1 cellular context compared by ENCODE assay signal in the genomic region with DNA sequence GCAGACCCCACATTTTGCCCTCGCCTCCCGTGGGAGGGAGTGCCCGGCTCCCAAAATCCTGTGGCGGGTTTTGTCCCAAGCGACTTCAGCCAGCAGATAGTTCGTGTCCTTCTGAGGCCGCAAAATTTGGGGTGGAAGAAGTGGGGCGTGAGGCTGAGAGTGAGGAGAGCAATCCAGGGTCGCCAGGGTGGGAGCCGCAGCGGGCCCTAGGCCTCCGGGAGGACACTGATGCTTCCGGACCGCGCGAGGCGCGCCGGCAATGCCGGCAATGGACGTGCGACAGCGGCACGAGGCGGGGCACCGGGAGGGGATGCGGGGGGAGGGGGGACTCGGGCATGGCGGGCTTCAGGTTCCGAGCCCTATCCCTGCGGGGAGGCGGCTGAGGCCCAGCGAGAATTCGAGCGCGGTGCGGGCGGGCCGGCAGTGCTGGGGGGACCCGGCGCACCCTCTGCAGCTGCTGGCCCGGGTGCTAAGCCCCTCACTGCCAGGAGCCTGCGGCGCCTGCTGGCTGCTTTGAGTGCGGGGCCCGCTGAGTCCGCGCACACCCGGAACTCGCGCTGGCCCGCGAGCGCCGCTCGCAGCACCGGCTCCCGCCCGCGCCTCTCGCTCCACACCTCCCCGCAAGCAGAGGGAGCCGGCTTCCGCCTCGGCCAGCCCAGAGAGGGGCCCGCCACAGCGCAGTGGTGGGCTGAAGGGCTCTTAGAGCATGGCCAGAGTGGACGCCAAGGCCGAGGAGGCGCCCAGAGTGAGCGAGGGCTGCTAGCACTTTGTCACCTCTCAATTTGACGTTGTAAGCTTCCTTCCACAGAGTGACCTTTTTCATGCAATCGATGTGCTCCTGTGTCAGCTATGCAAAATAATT.
TF ChIP-seq lines count a peak whose summit lies in the region.

No MANE protein-coding gene starts in this region.

TF ChIP-seq in K562, 482 proteins besides CTCF, POLR2A, EP300 and RAD21 (continued from another document and continues in another):
- TF ChIP-seq, protein P1, sequence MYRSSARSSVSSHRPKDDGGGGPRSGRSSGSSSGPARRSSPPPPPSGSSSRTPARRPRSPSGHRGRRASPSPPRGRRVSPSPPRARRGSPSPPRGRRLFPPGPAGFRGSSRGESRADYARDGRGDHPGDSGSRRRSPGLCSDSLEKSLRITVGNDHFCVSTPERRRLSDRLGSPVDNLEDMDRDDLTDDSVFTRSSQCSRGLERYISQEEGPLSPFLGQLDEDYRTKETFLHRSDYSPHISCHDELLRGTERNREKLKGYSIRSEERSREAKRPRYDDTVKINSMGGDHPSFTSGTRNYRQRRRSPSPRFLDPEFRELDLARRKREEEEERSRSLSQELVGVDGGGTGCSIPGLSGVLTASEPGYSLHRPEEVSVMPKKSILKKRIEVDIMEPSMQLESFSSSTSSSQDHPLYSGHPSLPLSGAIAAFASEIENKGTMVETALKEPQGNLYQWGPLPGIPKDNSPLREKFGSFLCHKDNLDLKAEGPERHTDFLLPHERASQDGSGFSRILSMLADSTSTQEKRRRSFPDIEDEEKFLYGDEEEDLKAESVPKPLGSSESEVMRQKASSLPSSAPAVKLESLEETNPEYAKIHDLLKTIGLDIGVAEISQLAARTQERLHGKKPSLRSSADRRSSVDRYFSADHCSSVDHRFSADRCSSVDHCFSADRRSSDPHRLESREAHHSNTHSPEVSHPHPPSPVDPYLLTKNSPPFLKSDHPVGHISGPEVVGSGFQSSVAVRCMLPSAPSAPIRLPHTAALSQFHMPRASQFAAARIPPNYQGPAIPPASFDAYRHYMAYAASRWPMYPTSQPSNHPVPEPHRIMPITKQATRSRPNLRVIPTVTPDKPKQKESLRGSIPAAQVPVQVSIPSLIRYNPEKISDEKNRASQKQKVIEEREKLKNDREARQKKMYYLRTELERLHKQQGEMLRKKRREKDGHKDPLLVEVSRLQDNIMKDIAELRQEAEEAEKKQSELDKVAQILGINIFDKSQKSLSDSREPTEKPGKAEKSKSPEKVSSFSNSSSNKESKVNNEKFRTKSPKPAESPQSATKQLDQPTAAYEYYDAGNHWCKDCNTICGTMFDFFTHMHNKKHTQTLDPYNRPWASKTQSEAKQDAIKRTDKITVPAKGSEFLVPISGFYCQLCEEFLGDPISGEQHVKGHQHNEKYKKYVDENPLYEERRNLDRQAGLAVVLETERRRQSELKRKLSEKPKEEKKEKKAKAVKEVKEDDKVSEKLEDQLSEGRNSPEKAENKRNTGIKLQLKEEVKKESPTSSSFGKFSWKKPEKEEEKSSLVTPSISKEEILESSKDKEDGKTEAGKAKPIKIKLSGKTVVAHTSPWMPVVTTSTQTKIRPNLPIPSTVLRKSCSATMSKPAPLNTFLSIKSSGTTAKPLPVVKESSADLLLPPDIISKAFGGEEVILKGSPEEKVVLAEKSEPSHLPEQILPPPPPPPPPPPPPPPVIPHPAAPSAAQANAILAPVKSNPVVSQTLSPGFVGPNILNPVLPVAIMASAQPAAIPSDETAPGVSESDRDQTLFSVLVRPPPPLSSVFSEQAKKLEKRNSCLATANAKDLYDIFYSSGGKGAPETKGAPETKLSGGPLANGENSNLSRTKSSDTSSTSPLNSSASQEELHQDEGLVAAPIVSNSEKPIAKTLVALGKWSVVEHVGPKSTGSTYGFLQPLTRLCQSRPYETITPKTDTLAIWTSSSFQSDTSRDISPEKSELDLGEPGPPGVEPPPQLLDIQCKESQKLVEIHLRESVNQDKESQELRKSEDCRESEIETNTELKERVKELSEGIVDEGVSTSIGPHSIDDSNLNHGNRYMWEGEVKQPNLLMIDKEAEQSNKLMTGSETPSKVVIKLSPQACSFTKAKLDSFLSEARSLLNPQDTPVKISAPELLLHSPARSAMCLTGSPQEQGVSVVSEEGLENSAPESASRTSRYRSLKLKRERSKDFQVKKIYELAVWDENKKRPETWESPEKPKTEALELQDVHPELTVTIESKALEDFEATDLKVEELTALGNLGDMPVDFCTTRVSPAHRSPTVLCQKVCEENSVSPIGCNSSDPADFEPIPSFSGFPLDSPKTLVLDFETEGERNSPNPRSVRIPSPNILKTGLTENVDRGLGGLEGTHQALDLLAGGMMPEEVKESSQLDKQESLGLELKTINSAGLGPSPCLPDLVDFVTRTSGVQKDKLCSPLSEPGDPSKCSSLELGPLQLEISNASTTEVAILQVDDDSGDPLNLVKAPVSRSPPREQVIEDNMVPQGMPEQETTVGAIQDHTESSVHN (IDR thresholded peaks at IDR 0.05; ENCODE audit: borderline replicate concordance in 1 of 2, low read depth in 1 of 2), result no peak
- no peak for TF ChIP-seq ZNF124 (CRISPR knock-in tag; IDR thresholded peaks at IDR 0.05)
- TF ChIP-seq, protein P2, sequence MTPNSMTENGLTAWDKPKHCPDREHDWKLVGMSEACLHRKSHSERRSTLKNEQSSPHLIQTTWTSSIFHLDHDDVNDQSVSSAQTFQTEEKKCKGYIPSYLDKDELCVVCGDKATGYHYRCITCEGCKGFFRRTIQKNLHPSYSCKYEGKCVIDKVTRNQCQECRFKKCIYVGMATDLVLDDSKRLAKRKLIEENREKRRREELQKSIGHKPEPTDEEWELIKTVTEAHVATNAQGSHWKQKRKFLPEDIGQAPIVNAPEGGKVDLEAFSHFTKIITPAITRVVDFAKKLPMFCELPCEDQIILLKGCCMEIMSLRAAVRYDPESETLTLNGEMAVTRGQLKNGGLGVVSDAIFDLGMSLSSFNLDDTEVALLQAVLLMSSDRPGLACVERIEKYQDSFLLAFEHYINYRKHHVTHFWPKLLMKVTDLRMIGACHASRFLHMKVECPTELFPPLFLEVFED (CRISPR knock-in tag; conservative IDR thresholded peaks at IDR 0.05), result no peak
- no peak for TF ChIP-seq ZNF76 (CRISPR knock-in tag; IDR thresholded peaks at IDR 0.05; ENCODE audit: borderline replicate concordance)
- TF ChIP-seq NR2C2 (CRISPR knock-in tag; IDR thresholded peaks at IDR 0.05), result no peak
- TF ChIP-seq NR2C2 (tag; IDR thresholded peaks at IDR 0.05), result peak; percentile 54; the same call in 1 of the 2 replicates
- TF ChIP-seq, protein P3, sequence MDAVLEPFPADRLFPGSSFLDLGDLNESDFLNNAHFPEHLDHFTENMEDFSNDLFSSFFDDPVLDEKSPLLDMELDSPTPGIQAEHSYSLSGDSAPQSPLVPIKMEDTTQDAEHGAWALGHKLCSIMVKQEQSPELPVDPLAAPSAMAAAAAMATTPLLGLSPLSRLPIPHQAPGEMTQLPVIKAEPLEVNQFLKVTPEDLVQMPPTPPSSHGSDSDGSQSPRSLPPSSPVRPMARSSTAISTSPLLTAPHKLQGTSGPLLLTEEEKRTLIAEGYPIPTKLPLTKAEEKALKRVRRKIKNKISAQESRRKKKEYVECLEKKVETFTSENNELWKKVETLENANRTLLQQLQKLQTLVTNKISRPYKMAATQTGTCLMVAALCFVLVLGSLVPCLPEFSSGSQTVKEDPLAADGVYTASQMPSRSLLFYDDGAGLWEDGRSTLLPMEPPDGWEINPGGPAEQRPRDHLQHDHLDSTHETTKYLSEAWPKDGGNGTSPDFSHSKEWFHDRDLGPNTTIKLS (IDR thresholded peaks at IDR 0.05; ENCODE audit: borderline replicate concordance, low read depth), result no peak
- TF ChIP-seq, protein P4, sequence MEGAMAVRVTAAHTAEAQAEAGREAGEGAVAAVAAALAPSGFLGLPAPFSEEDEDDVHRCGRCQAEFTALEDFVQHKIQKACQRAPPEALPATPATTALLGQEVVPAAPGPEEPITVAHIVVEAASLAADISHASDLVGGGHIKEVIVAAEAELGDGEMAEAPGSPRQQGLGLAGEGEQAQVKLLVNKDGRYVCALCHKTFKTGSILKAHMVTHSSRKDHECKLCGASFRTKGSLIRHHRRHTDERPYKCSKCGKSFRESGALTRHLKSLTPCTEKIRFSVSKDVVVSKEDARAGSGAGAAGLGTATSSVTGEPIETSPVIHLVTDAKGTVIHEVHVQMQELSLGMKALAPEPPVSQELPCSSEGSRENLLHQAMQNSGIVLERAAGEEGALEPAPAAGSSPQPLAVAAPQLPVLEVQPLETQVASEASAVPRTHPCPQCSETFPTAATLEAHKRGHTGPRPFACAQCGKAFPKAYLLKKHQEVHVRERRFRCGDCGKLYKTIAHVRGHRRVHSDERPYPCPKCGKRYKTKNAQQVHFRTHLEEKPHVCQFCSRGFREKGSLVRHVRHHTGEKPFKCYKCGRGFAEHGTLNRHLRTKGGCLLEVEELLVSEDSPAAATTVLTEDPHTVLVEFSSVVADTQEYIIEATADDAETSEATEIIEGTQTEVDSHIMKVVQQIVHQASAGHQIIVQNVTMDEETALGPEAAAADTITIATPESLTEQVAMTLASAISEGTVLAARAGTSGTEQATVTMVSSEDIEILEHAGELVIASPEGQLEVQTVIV (CRISPR knock-in tag; IDR thresholded peaks at IDR 0.05; ENCODE audit: borderline replicate concordance), result no peak
- TF ChIP-seq, protein P5, sequence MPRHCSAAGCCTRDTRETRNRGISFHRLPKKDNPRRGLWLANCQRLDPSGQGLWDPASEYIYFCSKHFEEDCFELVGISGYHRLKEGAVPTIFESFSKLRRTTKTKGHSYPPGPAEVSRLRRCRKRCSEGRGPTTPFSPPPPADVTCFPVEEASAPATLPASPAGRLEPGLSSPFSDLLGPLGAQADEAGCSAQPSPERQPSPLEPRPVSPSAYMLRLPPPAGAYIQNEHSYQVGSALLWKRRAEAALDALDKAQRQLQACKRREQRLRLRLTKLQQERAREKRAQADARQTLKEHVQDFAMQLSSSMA (CRISPR knock-in tag; IDR thresholded peaks at IDR 0.05), result no peak
- no peak for TF ChIP-seq RBM17 (IDR thresholded peaks at IDR 0.05; ENCODE audit: borderline replicate concordance, low read depth, low read length)
- TF ChIP-seq, protein P6, sequence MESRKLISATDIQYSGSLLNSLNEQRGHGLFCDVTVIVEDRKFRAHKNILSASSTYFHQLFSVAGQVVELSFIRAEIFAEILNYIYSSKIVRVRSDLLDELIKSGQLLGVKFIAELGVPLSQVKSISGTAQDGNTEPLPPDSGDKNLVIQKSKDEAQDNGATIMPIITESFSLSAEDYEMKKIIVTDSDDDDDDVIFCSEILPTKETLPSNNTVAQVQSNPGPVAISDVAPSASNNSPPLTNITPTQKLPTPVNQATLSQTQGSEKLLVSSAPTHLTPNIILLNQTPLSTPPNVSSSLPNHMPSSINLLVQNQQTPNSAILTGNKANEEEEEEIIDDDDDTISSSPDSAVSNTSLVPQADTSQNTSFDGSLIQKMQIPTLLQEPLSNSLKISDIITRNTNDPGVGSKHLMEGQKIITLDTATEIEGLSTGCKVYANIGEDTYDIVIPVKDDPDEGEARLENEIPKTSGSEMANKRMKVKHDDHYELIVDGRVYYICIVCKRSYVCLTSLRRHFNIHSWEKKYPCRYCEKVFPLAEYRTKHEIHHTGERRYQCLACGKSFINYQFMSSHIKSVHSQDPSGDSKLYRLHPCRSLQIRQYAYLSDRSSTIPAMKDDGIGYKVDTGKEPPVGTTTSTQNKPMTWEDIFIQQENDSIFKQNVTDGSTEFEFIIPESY (CRISPR knock-in tag; IDR thresholded peaks at IDR 0.05), result peak; percentile 33; the same call in 1 of the 2 replicates
- no peak for TF ChIP-seq ZNF780A (CRISPR knock-in tag; IDR thresholded peaks at IDR 0.05)
- TF ChIP-seq, protein P7, sequence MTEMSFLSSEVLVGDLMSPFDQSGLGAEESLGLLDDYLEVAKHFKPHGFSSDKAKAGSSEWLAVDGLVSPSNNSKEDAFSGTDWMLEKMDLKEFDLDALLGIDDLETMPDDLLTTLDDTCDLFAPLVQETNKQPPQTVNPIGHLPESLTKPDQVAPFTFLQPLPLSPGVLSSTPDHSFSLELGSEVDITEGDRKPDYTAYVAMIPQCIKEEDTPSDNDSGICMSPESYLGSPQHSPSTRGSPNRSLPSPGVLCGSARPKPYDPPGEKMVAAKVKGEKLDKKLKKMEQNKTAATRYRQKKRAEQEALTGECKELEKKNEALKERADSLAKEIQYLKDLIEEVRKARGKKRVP (CRISPR knock-in tag; IDR thresholded peaks at IDR 0.05), result no peak
- no peak for TF ChIP-seq TSC22D4 (tag; IDR thresholded peaks at IDR 0.05)
- TF ChIP-seq ZNF184 (CRISPR knock-in tag; IDR thresholded peaks at IDR 0.05), result no peak
- TF ChIP-seq ZFP1 (CRISPR knock-in tag; IDR thresholded peaks at IDR 0.05), result no peak
- 0 out of 2 replicates have a peak, but pooled peaks have one; percentile 50 for TF ChIP-seq EGR1 (conservative IDR thresholded peaks at IDR 0.05)
- no peak for TF ChIP-seq ZNF12 (CRISPR knock-in tag; IDR thresholded peaks at IDR 0.05)
- no peak for TF ChIP-seq MEIS2 (IDR thresholded peaks at IDR 0.05; ENCODE audit: partially characterized antibody)
- TF ChIP-seq NCOA6 (IDR thresholded peaks at IDR 0.05), result no peak
- TF ChIP-seq, protein P8, sequence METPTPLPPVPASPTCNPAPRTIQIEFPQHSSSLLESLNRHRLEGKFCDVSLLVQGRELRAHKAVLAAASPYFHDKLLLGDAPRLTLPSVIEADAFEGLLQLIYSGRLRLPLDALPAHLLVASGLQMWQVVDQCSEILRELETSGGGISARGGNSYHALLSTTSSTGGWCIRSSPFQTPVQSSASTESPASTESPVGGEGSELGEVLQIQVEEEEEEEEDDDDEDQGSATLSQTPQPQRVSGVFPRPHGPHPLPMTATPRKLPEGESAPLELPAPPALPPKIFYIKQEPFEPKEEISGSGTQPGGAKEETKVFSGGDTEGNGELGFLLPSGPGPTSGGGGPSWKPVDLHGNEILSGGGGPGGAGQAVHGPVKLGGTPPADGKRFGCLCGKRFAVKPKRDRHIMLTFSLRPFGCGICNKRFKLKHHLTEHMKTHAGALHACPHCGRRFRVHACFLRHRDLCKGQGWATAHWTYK (CRISPR knock-in tag; IDR thresholded peaks at IDR 0.05), result no peak
- peak; percentile 59; the same call in 1 of the 2 replicates for TF ChIP-seq HCFC1 (IDR thresholded peaks at IDR 0.05; ENCODE audit: low read depth, low read length)
- no peak for TF ChIP-seq NR3C1 (CRISPR knock-in tag; IDR thresholded peaks at IDR 0.05)
- no peak for TF ChIP-seq HDAC6 (IDR thresholded peaks at IDR 0.05; ENCODE audit: low read depth, low read length)
- no peak for TF ChIP-seq GABPB2 (CRISPR knock-in tag; conservative IDR thresholded peaks at IDR 0.05)
- TF ChIP-seq, protein P9, sequence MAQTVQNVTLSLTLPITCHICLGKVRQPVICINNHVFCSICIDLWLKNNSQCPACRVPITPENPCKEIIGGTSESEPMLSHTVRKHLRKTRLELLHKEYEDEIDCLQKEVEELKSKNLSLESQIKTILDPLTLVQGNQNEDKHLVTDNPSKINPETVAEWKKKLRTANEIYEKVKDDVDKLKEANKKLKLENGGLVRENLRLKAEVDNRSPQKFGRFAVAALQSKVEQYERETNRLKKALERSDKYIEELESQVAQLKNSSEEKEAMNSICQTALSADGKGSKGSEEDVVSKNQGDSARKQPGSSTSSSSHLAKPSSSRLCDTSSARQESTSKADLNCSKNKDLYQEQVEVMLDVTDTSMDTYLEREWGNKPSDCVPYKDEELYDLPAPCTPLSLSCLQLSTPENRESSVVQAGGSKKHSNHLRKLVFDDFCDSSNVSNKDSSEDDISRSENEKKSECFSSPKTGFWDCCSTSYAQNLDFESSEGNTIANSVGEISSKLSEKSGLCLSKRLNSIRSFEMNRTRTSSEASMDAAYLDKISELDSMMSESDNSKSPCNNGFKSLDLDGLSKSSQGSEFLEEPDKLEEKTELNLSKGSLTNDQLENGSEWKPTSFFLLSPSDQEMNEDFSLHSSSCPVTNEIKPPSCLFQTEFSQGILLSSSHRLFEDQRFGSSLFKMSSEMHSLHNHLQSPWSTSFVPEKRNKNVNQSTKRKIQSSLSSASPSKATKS (CRISPR knock-in tag; IDR thresholded peaks at IDR 0.05), result no peak
- no peak for TF ChIP-seq GATA2 (CRISPR knock-in tag; IDR thresholded peaks at IDR 0.05)
- peak; percentile 64 for TF ChIP-seq CCNT2 (IDR thresholded peaks at IDR 0.05; ENCODE audit: borderline replicate concordance, extremely low read depth, insufficient read length, low read depth, low read length)
- TF ChIP-seq ZBTB17 (CRISPR knock-in tag; IDR thresholded peaks at IDR 0.05), result peak; percentile 93
- peak; percentile 93 for TF ChIP-seq CC2D1A (IDR thresholded peaks at IDR 0.05)
